8 cellular contexts compared by ENCODE assay signal in the genomic region with DNA sequence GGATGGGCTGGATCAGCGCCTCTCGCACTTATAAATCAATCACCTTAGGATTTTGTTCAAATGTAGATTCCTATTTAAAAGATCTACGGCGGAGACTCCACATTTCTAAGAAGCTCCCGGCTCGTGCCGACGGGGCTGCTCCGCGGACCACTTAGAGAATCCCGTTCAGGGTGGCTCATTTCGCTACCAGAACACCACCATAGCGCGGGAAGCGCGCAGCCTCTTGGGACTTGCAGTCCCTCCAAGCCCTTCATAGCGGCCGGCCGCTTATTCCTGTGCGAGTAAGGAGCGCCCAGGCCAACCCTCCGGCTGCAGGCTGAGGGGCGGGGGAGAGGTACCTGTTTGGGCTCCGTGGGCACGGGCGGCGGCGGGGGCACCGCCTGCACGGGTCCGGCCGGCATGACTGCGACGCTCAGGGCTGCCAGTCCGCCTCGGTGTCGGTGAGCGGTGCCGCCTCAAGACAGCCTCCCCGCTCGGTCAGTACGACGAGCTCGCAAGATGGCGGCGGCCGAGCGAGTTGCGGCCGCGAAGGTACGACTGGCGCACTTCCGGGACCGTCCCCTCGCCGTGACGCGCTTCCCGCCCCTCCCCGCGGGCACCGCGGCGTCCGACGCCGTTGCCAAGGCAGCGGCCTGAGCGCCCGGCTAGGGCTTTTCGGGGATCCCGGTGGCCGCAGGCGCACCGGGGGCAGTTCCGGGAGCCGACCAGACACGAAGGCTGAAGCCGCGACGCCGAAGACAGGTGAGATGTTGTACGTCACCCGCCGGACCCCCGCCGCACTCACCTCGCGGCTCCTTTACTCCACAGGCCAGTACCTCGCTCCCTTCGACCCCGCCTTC. TPM values are rescaled to one million over a fixed set of nuclear protein-coding genes. Genes with fewer than 3 reads are reported as not detected.
DNase-seq lines count a peak whose midpoint lies in the region; ATAC-seq and TF ChIP-seq lines count a peak whose summit lies in the region.

A gene (plus strand): TSS at position 616 of the 839 bp plus-strand sequence. CDS start 8,994 bp downstream, outside the sequence.
A gene with protein sequence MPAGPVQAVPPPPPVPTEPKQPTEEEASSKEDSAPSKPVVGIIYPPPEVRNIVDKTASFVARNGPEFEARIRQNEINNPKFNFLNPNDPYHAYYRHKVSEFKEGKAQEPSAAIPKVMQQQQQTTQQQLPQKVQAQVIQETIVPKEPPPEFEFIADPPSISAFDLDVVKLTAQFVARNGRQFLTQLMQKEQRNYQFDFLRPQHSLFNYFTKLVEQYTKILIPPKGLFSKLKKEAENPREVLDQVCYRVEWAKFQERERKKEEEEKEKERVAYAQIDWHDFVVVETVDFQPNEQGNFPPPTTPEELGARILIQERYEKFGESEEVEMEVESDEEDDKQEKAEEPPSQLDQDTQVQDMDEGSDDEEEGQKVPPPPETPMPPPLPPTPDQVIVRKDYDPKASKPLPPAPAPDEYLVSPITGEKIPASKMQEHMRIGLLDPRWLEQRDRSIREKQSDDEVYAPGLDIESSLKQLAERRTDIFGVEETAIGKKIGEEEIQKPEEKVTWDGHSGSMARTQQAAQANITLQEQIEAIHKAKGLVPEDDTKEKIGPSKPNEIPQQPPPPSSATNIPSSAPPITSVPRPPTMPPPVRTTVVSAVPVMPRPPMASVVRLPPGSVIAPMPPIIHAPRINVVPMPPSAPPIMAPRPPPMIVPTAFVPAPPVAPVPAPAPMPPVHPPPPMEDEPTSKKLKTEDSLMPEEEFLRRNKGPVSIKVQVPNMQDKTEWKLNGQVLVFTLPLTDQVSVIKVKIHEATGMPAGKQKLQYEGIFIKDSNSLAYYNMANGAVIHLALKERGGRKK (minus strand): TSS at position 503 of the 839 bp plus-strand sequence. CDS start 102 bp downstream, at position 401.

- DNase-seq in GM12864 (ENCODE audit: low read depth) = peak; percentile 77
- DNase-seq in NCI-H1092 (lab: John Stamatoyannopoulos, UW) = peak; percentile 86
- peak; percentile 70 for DNase-seq in SKM-1 treated with dmso at 0.1 percent for 144 hours (lab: John Stamatoyannopoulos, UW; ENCODE audit: unreplicated experiment)
- peak; percentile 93 for DNase-seq in activated naive CD8-positive, alpha-beta T cell treated with anti-CD3 and anti-CD28 coated beads, Interleukin-2, amount 10 ng/mL, durations not matched to agents 7 days and 5 days
- peak; percentile 96 for DNase-seq in Right ventricle myocardium inferior (ENCODE audit: missing footprints)
- DNase-seq in ovary = peak; percentile 83 to 93 (median 88)

- TF ChIP-seq CTCF in GM12864 (IDR thresholded peaks at IDR 0.05; ENCODE audit: low read depth, low read length, missing control alignments) (no peak), ovary (IDR thresholded peaks at IDR 0.05) (peak in 1 of 3 donors; percentile 37)

- peak; percentile 97 for TF ChIP-seq POLR2A in ovary (IDR thresholded peaks at IDR 0.05)

- no peaks in the 10 kb centered on the region for H3K9me3 Mint-ChIP-seq in activated naive CD8-positive, alpha-beta T cell treated with anti-CD3 and anti-CD28 coated beads, Interleukin-2, amount 10 ng/mL, durations not matched to agents 7 days and 5 days

- peak; percentile 89 for ATAC-seq in HG02610 (IDR thresholded peaks at IDR 0.05; ENCODE audit: unreplicated experiment)
- peak; percentile 94 for ATAC-seq in activated naive CD8-positive, alpha-beta T cell treated with anti-CD3 and anti-CD28 coated beads, Interleukin-2, amount 10 ng/mL, durations not matched to agents 7 days and 5 days (ENCODE audit: low read depth)
- ATAC-seq in Right ventricle myocardium inferior = peak; percentile 98

- no peaks in the 10 kb centered on the region for H3K27me3 ChIP-seq in ovary
- H3K27me3 ChIP-seq in thymus (ENCODE audit: control insufficient read depth, insufficient read depth) = no peaks in the 10 kb centered on the region

- H3K36me3 Mint-ChIP-seq in activated naive CD8-positive, alpha-beta T cell treated with anti-CD3 and anti-CD28 coated beads, Interleukin-2, amount 10 ng/mL, durations not matched to agents 7 days and 5 days = peaks cover 21% of the 10 kb centered on the region

- no peaks in the 10 kb centered on the region for H3K27me3 Mint-ChIP-seq in activated naive CD8-positive, alpha-beta T cell treated with anti-CD3 and anti-CD28 coated beads, Interleukin-2, amount 10 ng/mL, durations not matched to agents 7 days and 5 days

- H3K27ac Mint-ChIP-seq in activated naive CD8-positive, alpha-beta T cell treated with anti-CD3 and anti-CD28 coated beads, Interleukin-2, amount 10 ng/mL, durations not matched to agents 7 days and 5 days = peak within 1 kb of the TSS; percentile 82

- peaks cover 39% of the 10 kb centered on the region for H3K4me1 Mint-ChIP-seq in activated naive CD8-positive, alpha-beta T cell treated with anti-CD3 and anti-CD28 coated beads, Interleukin-2, amount 10 ng/mL, durations not matched to agents 7 days and 5 days

- intact Hi-C loops in Right ventricle myocardium inferior (cut with DNase I) = loop anchor here (1.0 to 5.0 kb wide), 2 partner anchors 34 to 67 kb away; a partner anchor contains a TSS
- intact Hi-C loops in ovary (cut with DNase I) = loop anchor here in 2 of 4 donors (2.0 kb wide), 3 partner anchors 30 to 68 kb away; a partner anchor contains a TSS

- peak within 1 kb of the TSS; percentile 77 for H3K4me3 ChIP-seq in GM12864 (ENCODE audit: low read depth, low read length)
- H3K4me3 ChIP-seq in ovary = peak within 1 kb of the TSS; percentile 68
- peak within 1 kb of the TSS; percentile 94 for H3K4me3 ChIP-seq in thymus (ENCODE audit: low read length)

- WGBS in ovary, 3 donors = 0 to 1% (median 1%) methylated on average over 45 to 93 of the region's 93 CpGs
- under 1% methylated on average over 93 of the region's 93 CpGs for WGBS in thymus

- H3K4me3 Mint-ChIP-seq in activated naive CD8-positive, alpha-beta T cell treated with anti-CD3 and anti-CD28 coated beads, Interleukin-2, amount 10 ng/mL, durations not matched to agents 7 days and 5 days = peak within 1 kb of the TSS; percentile 94

- H3K4me1 ChIP-seq in ovary (ENCODE audit: insufficient read depth) (peaks cover 8% of the 10 kb centered on the region), thymus (ENCODE audit: control insufficient read depth, insufficient read depth, low read length) (peaks cover 15% of the 10 kb centered on the region)

- H3K9me3 ChIP-seq in ovary = no peaks in the 10 kb centered on the region
- no peaks in the 10 kb centered on the region for H3K9me3 ChIP-seq in thymus (ENCODE audit: control insufficient read depth)

- H3K36me3 ChIP-seq in ovary (no peaks in the 10 kb centered on the region), thymus (ENCODE audit: control insufficient read depth, insufficient read depth) (peaks cover 17% of the 10 kb centered on the region)

- no peak for TF ChIP-seq EP300 in ovary (IDR thresholded peaks at IDR 0.05)

- POLR2A ChIA-PET in activated naive CD8-positive, alpha-beta T cell treated with anti-CD3 and anti-CD28 coated beads, Interleukin-2, amount 10 ng/mL, durations not matched to agents 7 days and 5 days (lab: Charles Lee) = interaction anchor here (0.6 to 4.6 kb wide), 24 partner anchors 10 to 95 kb away, joined by 3 to 44 read pairs (median 4); a partner anchor contains a TSS

- H3K27ac ChIP-seq in ovary (peak within 1 kb of the TSS; percentile 93 to 96), thymus (ENCODE audit: low read depth) (peak within 1 kb of the TSS; percentile 98)

RNA-seq across cellular contexts. Expression of the first gene that starts in this region (rescaled TPM):
- 1 to 10 TPM; 4.0 to 4.7 TPM for total RNA-seq in activated naive CD8-positive, alpha-beta T cell treated with anti-CD3 and anti-CD28 coated beads, Interleukin-2, amount 10 ng/mL, durations not matched to agents 7 days and 5 days
- total RNA-seq in Right ventricle myocardium inferior = 0.46 TPM
- total RNA-seq in ovary = 10 to 100 TPM in 1 of 7 donors, 1 to 10 TPM in 6; 2.0 to 28.0 (median 2.7) TPM
- polyA plus RNA-seq in ovary = 1 to 10 TPM in 1 of 2 donors, under 1 TPM in 1; 0.60 to 1.8 TPM
- 3.2 TPM for polyA plus RNA-seq in thymus

RNA-seq across cellular contexts. Expression of the second gene that starts in this region (rescaled TPM):
- total RNA-seq in activated naive CD8-positive, alpha-beta T cell treated with anti-CD3 and anti-CD28 coated beads, Interleukin-2, amount 10 ng/mL, durations not matched to agents 7 days and 5 days = 100 to 1,000 TPM; 220 to 233 TPM
- total RNA-seq in Right ventricle myocardium inferior (95.4 TPM), ovary (100 to 1,000 TPM in 5 of 7 donors, 10 to 100 TPM in 2; 36.4 to 211 (median 176) TPM)
- polyA plus RNA-seq in ovary (10 to 100 TPM; 42.3 to 80.8 TPM), thymus (25.7 TPM)

Comparison
In these comparisons a context has a peak if more than half of its experiments do, and no peak if none do; other contexts are left out.
1. Peak in every context shown above with its lines: DNase-seq, ATAC-seq, H3K4me3 ChIP-seq and H3K27ac ChIP-seq.